Comparison of ENCODE assay signal across 2 cellular contexts in genomic region chr5:174731214-174732039, GRCh38.
TF ChIP-seq lines count a peak whose summit lies in the region.

No MANE protein-coding gene starts in this region.

TF ChIP-seq in GM23338, 12 proteins besides CTCF, POLR2A, EP300 and RAD21:
- TF ChIP-seq REST (IDR thresholded peaks at IDR 0.05; ENCODE audit: unreplicated experiment) (no peak), EZH2 (IDR thresholded peaks at IDR 0.05; ENCODE audit: low read depth, unreplicated experiment) (peak; percentile 80), EZH2phosphoT487 (IDR thresholded peaks at IDR 0.05; ENCODE audit: unreplicated experiment) (peak; percentile 77)

TF ChIP-seq in WTC11, 78 proteins besides CTCF, POLR2A, EP300 and RAD21 (continued from another document):
- TF ChIP-seq ATF1 (CRISPR knock-in tag; IDR thresholded peaks at IDR 0.05), result no peak
- TF ChIP-seq STAT6 (CRISPR knock-in tag; conservative IDR thresholded peaks at IDR 0.05; ENCODE audit: low read depth), result no peak
- TF ChIP-seq FOXP1 (CRISPR knock-in tag; IDR thresholded peaks at IDR 0.05; ENCODE audit: borderline replicate concordance), result no peak
- no peak for TF ChIP-seq SMAD3 (CRISPR knock-in tag; IDR thresholded peaks at IDR 0.05; ENCODE audit: borderline replicate concordance)
- no peak for TF ChIP-seq ERG (CRISPR knock-in tag; IDR thresholded peaks at IDR 0.05)
- no peak for TF ChIP-seq NFATC4 (CRISPR knock-in tag; IDR thresholded peaks at IDR 0.05)
- TF ChIP-seq PRDM15 (CRISPR knock-in tag; IDR thresholded peaks at IDR 0.05), result no peak
- no peak for TF ChIP-seq ATF2 (CRISPR knock-in tag; IDR thresholded peaks at IDR 0.05; ENCODE audit: borderline replicate concordance, low read depth)
- no peak for TF ChIP-seq ATF6 (CRISPR knock-in tag; IDR thresholded peaks at IDR 0.05)
- TF ChIP-seq HMGXB4 (CRISPR knock-in tag; IDR thresholded peaks at IDR 0.05), result no peak
- TF ChIP-seq GABPB1 (CRISPR knock-in tag; IDR thresholded peaks at IDR 0.05), result no peak
- no peak for TF ChIP-seq EMX1 (CRISPR knock-in tag; IDR thresholded peaks at IDR 0.05)
- TF ChIP-seq HMGA2 (CRISPR knock-in tag; IDR thresholded peaks at IDR 0.05), result no peak
- TF ChIP-seq OVOL2 (CRISPR knock-in tag; IDR thresholded peaks at IDR 0.05; ENCODE audit: borderline replicate concordance), result no peak
- no peak for TF ChIP-seq ZNF425 (CRISPR knock-in tag; conservative IDR thresholded peaks at IDR 0.05)
- no peak for TF ChIP-seq ZNF512 (CRISPR knock-in tag; IDR thresholded peaks at IDR 0.05; ENCODE audit: borderline replicate concordance)
- no peak for TF ChIP-seq ZNF396 (CRISPR knock-in tag; IDR thresholded peaks at IDR 0.05; ENCODE audit: borderline replicate concordance)
